Comparison of ENCODE assay signal across 8 cellular contexts in the genomic region with DNA sequence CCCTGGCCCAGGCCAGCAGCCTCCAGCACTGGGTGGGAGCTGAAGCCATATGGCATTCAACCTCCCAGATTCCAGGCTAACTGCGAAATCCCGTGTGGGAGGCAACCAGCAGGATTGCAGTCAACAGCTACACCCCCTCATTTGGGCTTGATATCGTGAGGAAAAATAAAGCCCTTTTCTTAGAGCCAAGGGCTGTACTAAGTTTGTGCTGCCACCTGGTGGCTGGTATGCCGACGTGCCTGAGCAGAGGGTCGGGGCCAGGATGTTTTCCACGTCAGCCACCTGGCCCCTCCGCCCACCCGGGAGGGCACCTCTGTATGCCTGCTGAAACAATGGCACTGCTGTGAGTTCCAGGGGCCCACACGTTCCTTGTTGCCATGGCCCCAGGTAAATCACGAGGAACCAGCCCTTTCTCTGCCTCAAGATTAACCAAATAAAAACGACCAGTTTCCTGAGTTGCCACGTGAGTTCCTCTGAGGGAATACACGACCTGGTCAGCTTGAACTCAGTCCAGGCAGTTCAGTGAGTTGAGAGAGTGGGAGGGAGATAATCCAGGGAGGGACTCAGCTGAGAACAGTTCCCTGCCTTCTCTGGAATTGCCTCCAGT. TPM values are rescaled to one million over a fixed set of nuclear protein-coding genes. Genes with fewer than 3 reads are reported as not detected.
DNase-seq lines count a peak whose midpoint lies in the region; ATAC-seq and TF ChIP-seq lines count a peak whose summit lies in the region.

No MANE protein-coding gene starts in this region.

- H3K4me3 ChIP-seq in GM23338 (no peak overlapping the region), PC-9 (no peak overlapping the region), foreskin fibroblast (ENCODE audit: low read depth in 1 of 2, low read length in 2 of 2) (no peak overlapping the region), neutrophil (ENCODE audit: low read depth in 1 of 2, low read length in 1 of 2) (no peak overlapping the region)

- ATAC-seq in GM23338 (peak; percentile 97), GM21447 (IDR thresholded peaks at IDR 0.05; ENCODE audit: unreplicated experiment) (no peak)
- peak; percentile 72 for ATAC-seq in activated T-helper 17 cell treated with anti-CD3 and anti-CD28 coated beads, Interleukin-2, amount 50 U/mL, for 72 hours (replicated peaks)

- H3K4me2 ChIP-seq in GM23338: peak overlapping the region; percentile 31; the same call in 1 of the 2 replicates
- 0 out of 2 replicates have a peak overlapping the region, but pooled peaks have one; percentile 47 for H3K4me2 ChIP-seq in PC-9

- BruUV-seq in PC-9 (replicated peaks; lab: Mats Ljungman, UMichigan): no TSS peak

- H3K79me2 ChIP-seq in GM23338 (replicated peaks; ENCODE audit: insufficient read depth) (no peaks in the 10 kb centered on the region), PC-9 (ENCODE audit: low read depth) (no peaks in the 10 kb centered on the region)

- no peak overlapping the region; the same call in 2 of the 3 replicates for H3K4me3 Mint-ChIP-seq in GM23338
- no peak overlapping the region for H3K4me3 Mint-ChIP-seq in activated T-helper 17 cell treated with anti-CD3 and anti-CD28 coated beads, Interleukin-2, amount 50 U/mL, for 72 hours

- H3K36me3 Mint-ChIP-seq in GM23338 (ENCODE audit: low read depth): peaks cover 72% of the 10 kb centered on the region
- no peaks in the 10 kb centered on the region for H3K36me3 Mint-ChIP-seq in activated T-helper 17 cell treated with anti-CD3 and anti-CD28 coated beads, Interleukin-2, amount 50 U/mL, for 72 hours (ENCODE audit: low read depth)

- H3K27me3 ChIP-seq in GM23338 (ENCODE audit: insufficient read depth) (no peaks in the 10 kb centered on the region), PC-9 (ENCODE audit: insufficient read depth, low read depth) (peaks cover 53% of the 10 kb centered on the region), neutrophil (peaks cover 7% of the 10 kb centered on the region)

- POLR2A ChIA-PET in PC-9 (lab: Charles Lee; ENCODE audit: unreplicated experiment): no interaction called here

- no peaks in the 10 kb centered on the region for H3K9me2 ChIP-seq in GM23338 (ENCODE audit: insufficient read depth)
- H3K9me2 ChIP-seq in PC-9 (ENCODE audit: insufficient read depth): no peaks in the 10 kb centered on the region

- DNase-seq in AG09319 (ENCODE audit: extremely low read depth, low read depth) (no peak), GM23338 (ENCODE audit: low spot score) (peak; percentile 96), PC-9 (peak in 1 of 2 experiments; percentile 51), foreskin fibroblast (peak; percentile 41 to 75), superior temporal gyrus (ENCODE audit: extremely low spot score) (peak; percentile 80)

- H3F3A ChIP-seq in GM23338 (replicated peaks; ENCODE audit: low read depth) (no peaks in the 10 kb centered on the region), PC-9 (ENCODE audit: insufficient read depth, low read depth) (no peaks in the 10 kb centered on the region)

- CTCF ChIA-PET in PC-9 (lab: Charles Lee): no interaction called here

- no peaks in the 10 kb centered on the region for H3K9me3 ChIP-seq in PC-9 (ENCODE audit: insufficient read depth, low read depth)
- no peaks in the 10 kb centered on the region for H3K9me3 ChIP-seq in neutrophil

- peaks cover 7% of the 10 kb centered on the region; the same call in 1 of the 2 replicates for H3K36me3 ChIP-seq in GM23338 (ENCODE audit: insufficient read depth)
- H3K36me3 ChIP-seq in PC-9 (ENCODE audit: low read depth): no peaks in the 10 kb centered on the region
- H3K36me3 ChIP-seq in neutrophil: no peaks in the 10 kb centered on the region

- peaks cover 6% of the 10 kb centered on the region for H3K27me3 Mint-ChIP-seq in GM23338 (ENCODE audit: insufficient read depth, low read depth, poor library complexity)
- H3K27me3 Mint-ChIP-seq in activated T-helper 17 cell treated with anti-CD3 and anti-CD28 coated beads, Interleukin-2, amount 50 U/mL, for 72 hours: peaks cover 25% of the 10 kb centered on the region

- H3K27ac Mint-ChIP-seq in GM23338: peak overlapping the region; percentile 94
- no peak overlapping the region for H3K27ac Mint-ChIP-seq in activated T-helper 17 cell treated with anti-CD3 and anti-CD28 coated beads, Interleukin-2, amount 50 U/mL, for 72 hours

- no peaks in the 10 kb centered on the region; the same call in 2 of the 3 replicates for H3K9me3 Mint-ChIP-seq in GM23338
- no peaks in the 10 kb centered on the region for H3K9me3 Mint-ChIP-seq in activated T-helper 17 cell treated with anti-CD3 and anti-CD28 coated beads, Interleukin-2, amount 50 U/mL, for 72 hours

- H3K27ac ChIP-seq in GM23338 (ENCODE audit: low read depth) (peak overlapping the region; percentile 82), PC-9 (no peak overlapping the region), neutrophil (no peak overlapping the region)

- intact Hi-C loops in PC-9 (cut with micrococcal nuclease; ENCODE audit: unreplicated experiment): loop anchor here (5.0 kb wide), 1 partner anchor 155 kb away; no protein-coding TSS in a partner anchor

- H4K20me1 ChIP-seq in GM23338 (replicated peaks; ENCODE audit: insufficient read depth) (peaks cover 4% of the 10 kb centered on the region; the same call in 1 of the 2 replicates), PC-9 (ENCODE audit: insufficient read depth) (no peaks in the 10 kb centered on the region)

- peaks cover 19% of the 10 kb centered on the region for H3K4me1 Mint-ChIP-seq in GM23338
- no peaks in the 10 kb centered on the region for H3K4me1 Mint-ChIP-seq in activated T-helper 17 cell treated with anti-CD3 and anti-CD28 coated beads, Interleukin-2, amount 50 U/mL, for 72 hours

- peak; percentile 70 for TF ChIP-seq CTCF in AG09319 (IDR thresholded peaks at IDR 0.05; ENCODE audit: low read depth, low read length)
- TF ChIP-seq CTCF in GM23338 (conservative IDR thresholded peaks at IDR 0.05; ENCODE audit: low read depth in 2 of 2): peak; percentile 89 to 92
- peak; percentile 90 for TF ChIP-seq CTCF in PC-9 (conservative IDR thresholded peaks at IDR 0.05)
- TF ChIP-seq CTCF in foreskin fibroblast (IDR thresholded peaks at IDR 0.05; ENCODE audit: low read depth, low read length): peak; percentile 78
- TF ChIP-seq CTCF in neutrophil (IDR thresholded peaks at IDR 0.05): peak; percentile 23

- H2AFZ ChIP-seq in GM23338 (no peak overlapping the region), PC-9 (no peak overlapping the region)

- H3K4me1 ChIP-seq in GM23338 (ENCODE audit: insufficient read depth): peaks cover 8% of the 10 kb centered on the region
- no peaks in the 10 kb centered on the region for H3K4me1 ChIP-seq in PC-9 (replicated peaks; ENCODE audit: insufficient read depth)
- H3K4me1 ChIP-seq in neutrophil (ENCODE audit: control insufficient read depth in 1 of 2, insufficient read depth in 1 of 2, low read depth in 1 of 2, low read length in 1 of 2): no peaks in the 10 kb centered on the region

TF ChIP-seq in GM23338, 12 proteins besides CTCF, POLR2A, EP300 and RAD21:
- TF ChIP-seq NANOG (IDR thresholded peaks at IDR 0.05; ENCODE audit: borderline replicate concordance) (no peak), STAT1 (IDR thresholded peaks at IDR 0.05; ENCODE audit: unreplicated experiment) (no peak), CREB1 (CRISPR knock-in tag; IDR thresholded peaks at IDR 0.05; ENCODE audit: low read depth) (peak; percentile 71)
TF ChIP-seq in GM23338: peak in this region for 1.

RNA-seq across cellular contexts. Expression of gene TMEM98, which starts 9.0 kb away (rescaled TPM):
- total RNA-seq in GM23338 (2014; rRNA removed; shearing (Covaris generic)): 85.4 and 94.8 TPM in 2 replicates
- 54.5 and 60.4 TPM in 2 replicates for polyA plus RNA-seq in GM23338 (2016; fragmentation: Nextera tagmentation; extraction: Ambion mirVana)
- not detected in 2 replicates for total RNA-seq in PC-9 (2021)
- under 1 TPM in 1 of 2 donors, not detected in 1; 0.21 TPM for total RNA-seq in activated T-helper 17 cell treated with anti-CD3 and anti-CD28 coated beads, Interleukin-2, amount 50 U/mL, for 72 hours

RNA-seq across cellular contexts. Expression of gene SPACA3, which starts 54.6 kb away (rescaled TPM):
- not detected in 2 replicates for total RNA-seq in GM23338 (2014; rRNA removed; shearing (Covaris generic))
- polyA plus RNA-seq in GM23338 (2016; fragmentation: Nextera tagmentation; extraction: Ambion mirVana): not detected in 2 replicates
- total RNA-seq in PC-9 (2021): not detected in 2 replicates
- under 1 TPM in 1 of 2 donors, not detected in 1; 0.56 TPM for total RNA-seq in activated T-helper 17 cell treated with anti-CD3 and anti-CD28 coated beads, Interleukin-2, amount 50 U/mL, for 72 hours

Comparison
In these comparisons a context has a peak if more than half of its experiments do, and no peak if none do; other contexts are left out.
1. CTCF ChIP-seq: peak in every context shown above with its lines; median percentile 90 in GM23338; 90 in PC-9; 78 in foreskin fibroblast; 70 in AG09319; 23 in neutrophil.
2. RNA of gene TMEM98, which starts 9.0 kb away (total RNA-seq): 85.4 to 94.8 TPM in GM23338; 0.21 TPM in activated T-helper 17 cell treated with anti-CD3 and anti-CD28 coated beads, Interleukin-2, amount 50 U/mL, for 72 hours and not detected in PC-9; every median in the first group is over 10 times any median in the second.